Comparison of ENCODE assay signal across 19 cellular contexts in the genomic region with DNA sequence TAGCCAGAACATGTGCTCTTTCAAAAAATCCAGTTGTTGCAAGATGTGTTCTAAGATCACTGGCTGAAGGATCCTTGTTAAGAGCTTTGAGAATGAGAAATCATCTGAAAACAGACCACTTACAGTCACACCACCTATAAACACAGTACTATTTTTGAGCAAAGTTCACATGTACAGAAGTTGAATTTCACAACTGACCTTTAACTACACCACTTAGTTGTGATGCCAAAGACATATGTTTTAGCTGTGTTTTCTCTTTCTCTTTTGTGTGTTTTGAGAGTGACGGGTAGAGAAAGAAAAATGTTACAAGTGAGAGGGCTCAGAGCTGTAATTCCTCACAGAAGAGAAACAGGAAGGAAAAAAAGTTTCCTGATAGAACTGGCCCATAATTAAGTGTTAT.
DNase-seq lines count a peak whose midpoint lies in the region; ATAC-seq and TF ChIP-seq lines count a peak whose summit lies in the region.
"Had no signal": no experiment of that assay in that cellular context is flagged by ENCODE, and none has a peak within 500 bp of the region (broad histone marks: within the 10 kb centered on the region; RNA-seq: fewer than 3 reads in every experiment).

No MANE protein-coding gene starts in this region.

- no peaks in the 10 kb centered on the region for H3K9me3 Mint-ChIP-seq in T-helper 2 cell treated with Interferon-gamma antibody and Interleukin-4, amounts not matched to agents 5 μg/mL and 100 μg/mL, for 36 hours
- H3K9me3 Mint-ChIP-seq: activated T-helper 1 cell treated with anti-CD3 and anti-CD28 coated beads, Interleukin-12 subunit alpha, Interleukin-12 subunit beta, Interleukin-2, Interleukin-4 antibody, amounts not matched to agents 30 ng/mL and 10 ng/mL and 1 ng/mL, durations not matched to agents 14 hours and 24 hours and 36 hours; naive B cell had no signal

- H3K4me2 ChIP-seq in hepatocyte: peak overlapping the region; percentile 34

- H3K4me1 ChIP-seq in hepatocyte (ENCODE audit: insufficient read depth) (peaks cover 26% of the 10 kb centered on the region), sigmoid colon (peaks cover 0 to 3% (median 0%) of the 10 kb centered on the region in 4 donors), esophagus muscularis mucosa (peaks cover 0 to 5% (median 0%) of the 10 kb centered on the region in 4 donors)
- H3K4me1 ChIP-seq: body of pancreas, testis had no signal

- no peaks in the 10 kb centered on the region for H3K9me2 ChIP-seq in hepatocyte (replicated peaks; ENCODE audit: insufficient read depth)

- no peaks in the 10 kb centered on the region for H3K27me3 Mint-ChIP-seq in T-helper 2 cell treated with Interferon-gamma antibody and Interleukin-4, amounts not matched to agents 5 μg/mL and 100 μg/mL, for 36 hours (ENCODE audit: low read depth)
- H3K27me3 Mint-ChIP-seq: T-helper 17 cell had no signal

- H4K20me1 ChIP-seq in hepatocyte (ENCODE audit: insufficient read depth, poor library complexity, severe bottlenecking): no peaks in the 10 kb centered on the region

- H3K36me3 Mint-ChIP-seq in T-helper 2 cell treated with Interferon-gamma antibody and Interleukin-4, amounts not matched to agents 5 μg/mL and 100 μg/mL, for 36 hours (ENCODE audit: low read depth): peaks cover 23% of the 10 kb centered on the region

- no peak for TF ChIP-seq EP300 in sigmoid colon (IDR thresholded peaks at IDR 0.05)
- no peak for TF ChIP-seq EP300 in esophagus muscularis mucosa (IDR thresholded peaks at IDR 0.05)

- H3K27ac Mint-ChIP-seq in T-helper 2 cell treated with Interferon-gamma antibody and Interleukin-4, amounts not matched to agents 5 μg/mL and 100 μg/mL, for 36 hours: no peak overlapping the region
- H3K27ac Mint-ChIP-seq: activated T-helper 1 cell treated with anti-CD3 and anti-CD28 coated beads, Interleukin-12 subunit alpha, Interleukin-12 subunit beta, Interleukin-2, Interleukin-4 antibody, amounts not matched to agents 30 ng/mL and 10 ng/mL and 1 ng/mL, durations not matched to agents 14 hours and 24 hours and 36 hours; T-helper 17 cell had no signal

- H3K4me1 Mint-ChIP-seq in T-helper 2 cell treated with Interferon-gamma antibody and Interleukin-4, amounts not matched to agents 5 μg/mL and 100 μg/mL, for 36 hours (ENCODE audit: low read depth): peaks cover 23% of the 10 kb centered on the region

- intact Hi-C loops in sigmoid colon (cut with DNase I): no loop called here
- intact Hi-C loops in esophagus muscularis mucosa (cut with DNase I): no loop called here

- H2AFZ ChIP-seq in hepatocyte: no peak overlapping the region

- H3K4me3 Mint-ChIP-seq in T-helper 2 cell treated with Interferon-gamma antibody and Interleukin-4, amounts not matched to agents 5 μg/mL and 100 μg/mL, for 36 hours: peak overlapping the region; percentile 10
- H3K4me3 Mint-ChIP-seq: activated T-helper 1 cell treated with anti-CD3 and anti-CD28 coated beads, Interleukin-12 subunit alpha, Interleukin-12 subunit beta, Interleukin-2, Interleukin-4 antibody, amounts not matched to agents 30 ng/mL and 10 ng/mL and 1 ng/mL, durations not matched to agents 14 hours and 24 hours and 36 hours; T-helper 17 cell had no signal

- H3K27ac ChIP-seq in hepatocyte (peak overlapping the region; percentile 52), sigmoid colon (no peak overlapping the region), esophagus muscularis mucosa (replicated peaks in 1 of 4) (no peak overlapping the region)
- H3K27ac ChIP-seq: body of pancreas, testis had no signal

- no peak overlapping the region for H3K4me3 ChIP-seq in hepatocyte
- no peak overlapping the region for H3K4me3 ChIP-seq in sigmoid colon
- H3K4me3 ChIP-seq in esophagus muscularis mucosa: no peak overlapping the region
- H3K4me3 ChIP-seq: body of pancreas, testis had no signal

- DNase-seq in T-helper 2 cell treated with Interferon-gamma antibody and Interleukin-4, amounts not matched to agents 5 μg/mL and 100 μg/mL, for 36 hours (ENCODE audit: low spot score): no peak
- no peak for DNase-seq in T-helper 2 cell
- no peak for DNase-seq in hepatocyte (ENCODE audit: low spot score)
- no peak for DNase-seq in sigmoid colon
- no peak for DNase-seq in esophagus muscularis mucosa (ENCODE audit: extremely low spot score)
- no peak for DNase-seq in pons (ENCODE audit: low spot score)
- DNase-seq: 8988T; activated CD4-positive, alpha-beta T cell treated with anti-CD3 and anti-CD28 coated beads for 1 hour; body of pancreas; C1 segment of cervical spinal cord; DND-41; naive B cell; NCI-H1092; NCI-H2171; T-helper 17 cell; testis had no signal

- TF ChIP-seq POLR2A in sigmoid colon (IDR thresholded peaks at IDR 0.05) (no peak), esophagus muscularis mucosa (IDR thresholded peaks at IDR 0.05; ENCODE audit: low read depth) (no peak)

- H3K36me3 ChIP-seq in hepatocyte (replicated peaks; ENCODE audit: insufficient read depth, low read depth) (no peaks in the 10 kb centered on the region), sigmoid colon (no peaks in the 10 kb centered on the region), esophagus muscularis mucosa (no peaks in the 10 kb centered on the region)

- no peaks in the 10 kb centered on the region for H3K27me3 ChIP-seq in hepatocyte
- H3K27me3 ChIP-seq in sigmoid colon: no peaks in the 10 kb centered on the region
- H3K27me3 ChIP-seq in esophagus muscularis mucosa: no peaks in the 10 kb centered on the region
- H3K27me3 ChIP-seq: body of pancreas, testis had no signal

- WGBS in hepatocyte (ENCODE audit: low lambda C conversion rate, missing lambda C conversion rate): 46% methylated on average over 1 of the region's 1 CpG
- WGBS in sigmoid colon, 2 donors: 22 to 43% methylated on average over 1 of the region's 1 CpG
- 68% methylated on average over 1 of the region's 1 CpG for WGBS in esophagus muscularis mucosa

- H3K9me3 ChIP-seq in hepatocyte (ENCODE audit: low read depth) (no peaks in the 10 kb centered on the region), sigmoid colon (no peaks in the 10 kb centered on the region), esophagus muscularis mucosa (no peaks in the 10 kb centered on the region)
- H3K9me3 ChIP-seq: body of pancreas, testis had no signal

- peaks cover 19% of the 10 kb centered on the region for H3K79me2 ChIP-seq in hepatocyte

- ATAC-seq in GM18870 (IDR thresholded peaks at IDR 0.05; ENCODE audit: unreplicated experiment): peak; percentile 62
- peak; percentile 54 for ATAC-seq in HG03354 (IDR thresholded peaks at IDR 0.05; ENCODE audit: poor library complexity, severe bottlenecking, unreplicated experiment)
- ATAC-seq: body of pancreas, T-helper 17 cell had no signal

- no peak for TF ChIP-seq CTCF in hepatocyte (IDR thresholded peaks at IDR 0.05; ENCODE audit: poor library complexity)
- no peak for TF ChIP-seq CTCF in sigmoid colon (IDR thresholded peaks at IDR 0.05)
- no peak for TF ChIP-seq CTCF in esophagus muscularis mucosa (IDR thresholded peaks at IDR 0.05)
